8 cellular contexts compared by ENCODE assay signal in genomic region chr17:44086364-44087311, GRCh38. TPM values are rescaled to one million over a fixed set of nuclear protein-coding genes. Genes with fewer than 3 reads are reported as not detected.
A peak's percentile ranks its signal among the peaks of the same experiment; 100 is the strongest.
DNase-seq lines count a peak whose midpoint lies in the region; ATAC-seq, FAIRE-seq and TF ChIP-seq lines count a peak whose summit lies in the region.

No MANE protein-coding gene starts in this region.

- H4K20me1 ChIP-seq in keratinocyte (ENCODE audit: control insufficient read depth, extremely low read depth, insufficient read depth, low read length): no peaks in the 10 kb centered on the region

- peak overlapping the region; percentile 52 for H2AFZ ChIP-seq in keratinocyte (ENCODE audit: control insufficient read depth, low read length)

- no peaks in the 10 kb centered on the region for H3K79me2 ChIP-seq in keratinocyte (ENCODE audit: control insufficient read depth, insufficient read depth, low read length)

- peak; percentile 93 for DNase-seq in H7
- no peak for DNase-seq in SK-N-MC (ENCODE audit: low read depth, low spot score)
- peak in 42 of 58 donors; percentile 10 to 83 (median 40) for DNase-seq in anterior cingulate cortex (lab: John Stamatoyannopoulos, UW)
- peak; percentile 88 for DNase-seq in keratinocyte (ENCODE audit: low read depth, low spot score)
- peak; percentile 44 to 63 (median 61) for DNase-seq in stimulated activated CD4-positive, alpha-beta T cell treated with anti-CD3 and anti-CD28 coated beads, TNF-alpha, amount 100 ng/mL, for 4 hours (ENCODE audit: low read depth in 3 of 3)
- no peak for DNase-seq in HuH-7 (ENCODE audit: low spot score)
- no peak for DNase-seq in left colon

- H3K4me3 ChIP-seq in H7 (ENCODE audit: insufficient read depth, low read depth, low read length): peak overlapping the region; percentile 26
- peak overlapping the region; percentile 23 for H3K4me3 ChIP-seq in SK-N-MC
- H3K4me3 ChIP-seq in keratinocyte (ENCODE audit: control insufficient read depth in 2 of 3, extremely low read depth in 1 of 3, insufficient read depth in 2 of 3, low read depth in 1 of 3, low read length in 3 of 3): peak overlapping the region in 2 of 3 experiments; percentile 39 to 49

- H3K4me2 ChIP-seq in keratinocyte (ENCODE audit: control insufficient read depth, extremely low read depth, insufficient read depth, low read depth, low read length): peak overlapping the region; percentile 86

- H3K9me1 ChIP-seq in keratinocyte (ENCODE audit: control insufficient read depth, extremely low read depth, insufficient read depth, low read length): no peaks in the 10 kb centered on the region

- intact Hi-C loops in left colon (cut with DNase I, micrococcal nuclease): no loop called here

- peak overlapping the region; percentile 83 for H3K27ac ChIP-seq in SK-N-MC
- H3K27ac ChIP-seq in keratinocyte (ENCODE audit: control insufficient read depth, insufficient read depth, low read length): peak overlapping the region; percentile 87

- H3K4me1 ChIP-seq in keratinocyte (ENCODE audit: control insufficient read depth, extremely low read depth, insufficient read depth, low read length): peaks cover 24% of the 10 kb centered on the region

- no peak for TF ChIP-seq CTCF in keratinocyte (optimal IDR thresholded peaks at IDR 0.05 in 1 of 3, IDR thresholded peaks at IDR 0.05 in 1 of 3, conservative IDR thresholded peaks at IDR 0.05 in 1 of 3; ENCODE audit: extremely low read depth in 1 of 3, insufficient read depth in 2 of 3, low read length in 3 of 3)

- FAIRE-seq in keratinocyte (lab: Jason Lieb, UNC): peak; percentile 83

- H3K36me3 ChIP-seq in H7 (replicated peaks; ENCODE audit: control insufficient read depth, insufficient read depth, low read length) (peaks cover 19% of the 10 kb centered on the region), SK-N-MC (ENCODE audit: insufficient read depth, low read length) (peaks cover 21% of the 10 kb centered on the region; the same call in 1 of the 2 replicates), keratinocyte (ENCODE audit: control insufficient read depth in 2 of 2, extremely low read depth in 1 of 2, insufficient read depth in 2 of 2, low read length in 2 of 2) (peaks cover 3 to 4% of the 10 kb centered on the region in 2 experiments)

- H3K27me3 ChIP-seq in H7 (ENCODE audit: control insufficient read depth, insufficient read depth, low read length) (no peaks in the 10 kb centered on the region), keratinocyte (ENCODE audit: control insufficient read depth, extremely low read depth, insufficient read depth, low read length) (no peaks in the 10 kb centered on the region)

- H3K9ac ChIP-seq in SK-N-MC (ENCODE audit: insufficient read length) (peak overlapping the region; percentile 60), keratinocyte (ENCODE audit: control insufficient read depth, extremely low read depth, insufficient read depth, low read length) (peak overlapping the region; percentile 76)

- no peak for ATAC-seq in HG02981 (IDR thresholded peaks at IDR 0.05; ENCODE audit: unreplicated experiment)
- no peak for ATAC-seq in left colon

- dilution Hi-C loops in keratinocyte (cut with MboI; ENCODE audit: extremely low pct_ligation_motif_present, low sequenced_read_pairs): no loop called here

- no peaks in the 10 kb centered on the region for H3K9me3 ChIP-seq in SK-N-MC (ENCODE audit: low read depth, low read length)
- no peaks in the 10 kb centered on the region for H3K9me3 ChIP-seq in keratinocyte (ENCODE audit: control insufficient read depth, low read depth, low read length)

RNA-seq across cellular contexts. Expression of gene G6PC3, which starts 16.1 kb away (rescaled TPM):
- total RNA-seq in H7 (2014; rRNA removed; shearing (Covaris generic)): 94.0 and 104 TPM in 2 replicates
- polyA plus RNA-seq in keratinocyte: 28.0 to 44.2 TPM (median 37.9 TPM) in 3 replicates
- polyA plus RNA-seq in keratinocyte (2011; ENCODE audit: low read depth): 1.1 TPM
- polyA plus RNA-seq in keratinocyte (2011; cell fraction: cytosol; rRNA removed): 25.6 and 47.9 TPM in 2 replicates
- 31.1 and 39.6 TPM in 2 replicates for polyA plus RNA-seq in keratinocyte (2011; cell fraction: nucleus; rRNA removed)
- 24.7 and 39.9 TPM in 2 replicates for polyA plus RNA-seq in keratinocyte (2012; ENCODE audit: low replicate concordance)
- 37.6 to 78.4 TPM (median 53.8 TPM) in 3 replicates for polyA minus RNA-seq in keratinocyte
- 57.2 TPM for polyA minus RNA-seq in keratinocyte (2011; cell fraction: cytosol; rRNA and poly(A)+ RNA removed)
- polyA minus RNA-seq in keratinocyte (2011; cell fraction: nucleus; rRNA and poly(A)+ RNA removed): 19.8 and 23.8 TPM in 2 replicates
- total RNA-seq in left colon: 10 to 100 TPM; 31.2 to 38.2 TPM

RNA-seq across cellular contexts. Expression of gene LSM12, which starts 20.2 kb away (rescaled TPM):
- 101 and 109 TPM in 2 replicates for total RNA-seq in H7 (2014; rRNA removed; shearing (Covaris generic))
- polyA plus RNA-seq in keratinocyte: 40.1 to 74.3 TPM (median 49.5 TPM) in 3 replicates
- polyA plus RNA-seq in keratinocyte (2011; ENCODE audit: low read depth): 32.5 TPM
- 44.1 and 59.8 TPM in 2 replicates for polyA plus RNA-seq in keratinocyte (2011; cell fraction: cytosol; rRNA removed)
- 23.5 and 23.8 TPM in 2 replicates for polyA plus RNA-seq in keratinocyte (2011; cell fraction: nucleus; rRNA removed)
- polyA plus RNA-seq in keratinocyte (2012; ENCODE audit: low replicate concordance): 38.9 and 48.8 TPM in 2 replicates
- 38.0 to 89.3 TPM (median 75.4 TPM) in 3 replicates for polyA minus RNA-seq in keratinocyte
- 68.3 TPM for polyA minus RNA-seq in keratinocyte (2011; cell fraction: cytosol; rRNA and poly(A)+ RNA removed)
- 11.5 and 17.5 TPM in 2 replicates for polyA minus RNA-seq in keratinocyte (2011; cell fraction: nucleus; rRNA and poly(A)+ RNA removed)
- 10 to 100 TPM; 43.4 to 59.7 TPM for total RNA-seq in left colon

RNA-seq across cellular contexts. Expression of gene HDAC5, which starts 36.8 kb away (rescaled TPM):
- total RNA-seq in H7 (2014; rRNA removed; shearing (Covaris generic)): 72.5 and 89.0 TPM in 2 replicates
- 3.0 to 11.1 TPM (median 4.5 TPM) in 3 replicates for polyA plus RNA-seq in keratinocyte
- polyA plus RNA-seq in keratinocyte (2011; ENCODE audit: low read depth): 42.8 TPM
- 4.4 and 7.3 TPM in 2 replicates for polyA plus RNA-seq in keratinocyte (2011; cell fraction: cytosol; rRNA removed)
- polyA plus RNA-seq in keratinocyte (2011; cell fraction: nucleus; rRNA removed): 6.9 and 8.3 TPM in 2 replicates
- 6.0 and 43.9 TPM in 2 replicates for polyA plus RNA-seq in keratinocyte (2012; ENCODE audit: low replicate concordance)
- polyA minus RNA-seq in keratinocyte: 14.3 to 22.8 TPM (median 19.8 TPM) in 3 replicates
- 16.5 TPM for polyA minus RNA-seq in keratinocyte (2011; cell fraction: cytosol; rRNA and poly(A)+ RNA removed)
- polyA minus RNA-seq in keratinocyte (2011; cell fraction: nucleus; rRNA and poly(A)+ RNA removed): 9.6 and 10.8 TPM in 2 replicates
- 10 to 100 TPM; 13.8 to 42.8 TPM for total RNA-seq in left colon

RNA-seq across cellular contexts. Expression of gene HROB, which starts 55.1 kb away (rescaled TPM):
- 12.9 and 15.7 TPM in 2 replicates for total RNA-seq in H7 (2014; rRNA removed; shearing (Covaris generic))
- 1.3 to 4.5 TPM (median 3.4 TPM) in 3 replicates for polyA plus RNA-seq in keratinocyte
- 0.37 TPM for polyA plus RNA-seq in keratinocyte (2011; ENCODE audit: low read depth)
- polyA plus RNA-seq in keratinocyte (2011; cell fraction: cytosol; rRNA removed): 1.9 and 2.0 TPM in 2 replicates
- polyA plus RNA-seq in keratinocyte (2011; cell fraction: nucleus; rRNA removed): 3.5 and 5.1 TPM in 2 replicates
- 0.75 and 3.2 TPM in 2 replicates for polyA plus RNA-seq in keratinocyte (2012; ENCODE audit: low replicate concordance)
- polyA minus RNA-seq in keratinocyte: 3.7 to 8.3 TPM (median 5.1 TPM) in 3 replicates
- polyA minus RNA-seq in keratinocyte (2011; cell fraction: cytosol; rRNA and poly(A)+ RNA removed): 6.3 TPM
- polyA minus RNA-seq in keratinocyte (2011; cell fraction: nucleus; rRNA and poly(A)+ RNA removed): 1.7 and 2.5 TPM in 2 replicates
- total RNA-seq in left colon: 1 to 10 TPM in 1 of 2 donors, under 1 TPM in 1; 0.78 to 3.6 TPM

Comparison
In these comparisons a context has a peak if more than half of its experiments do, and no peak if none do; other contexts are left out.
1. DNase-seq: peak in H7 (single experiment), anterior cingulate cortex (42 of 58), keratinocyte (single experiment) and stimulated activated CD4-positive, alpha-beta T cell treated with anti-CD3 and anti-CD28 coated beads, TNF-alpha, amount 100 ng/mL, for 4 hours (3 of 3); none in SK-N-MC (single experiment), HuH-7 (single experiment) and left colon (0 of 2).
2. Peak in every context shown above with its lines, with median percentiles within 50 percentile points of each other: H3K4me3 ChIP-seq.